Comparison of ENCODE assay signal across 1 cellular context in the genomic region with DNA sequence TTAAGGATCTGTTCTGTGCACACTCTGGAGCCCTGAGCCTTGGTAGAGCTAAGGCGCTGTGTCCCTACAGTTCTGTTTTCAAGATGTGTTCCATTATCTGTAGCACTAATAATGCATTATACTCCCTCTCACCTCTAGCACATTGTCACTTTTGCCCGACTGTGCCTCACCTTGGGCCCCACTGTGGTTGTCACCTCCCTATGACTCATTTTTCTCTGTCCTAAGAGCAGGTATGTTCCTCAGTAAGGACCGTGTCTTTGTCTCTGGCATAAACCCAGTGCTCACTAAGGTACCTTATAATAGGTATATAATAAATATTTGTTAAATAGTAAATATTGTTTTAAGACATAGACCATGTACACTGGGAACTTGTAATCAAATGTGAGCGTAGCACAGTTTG.
TF ChIP-seq lines count a peak whose summit lies in the region.

No MANE protein-coding gene starts in this region.

TF ChIP-seq in GM12878, 131 proteins besides CTCF, POLR2A, EP300 and RAD21 (continued from another document):
- TF ChIP-seq, protein P1, sequence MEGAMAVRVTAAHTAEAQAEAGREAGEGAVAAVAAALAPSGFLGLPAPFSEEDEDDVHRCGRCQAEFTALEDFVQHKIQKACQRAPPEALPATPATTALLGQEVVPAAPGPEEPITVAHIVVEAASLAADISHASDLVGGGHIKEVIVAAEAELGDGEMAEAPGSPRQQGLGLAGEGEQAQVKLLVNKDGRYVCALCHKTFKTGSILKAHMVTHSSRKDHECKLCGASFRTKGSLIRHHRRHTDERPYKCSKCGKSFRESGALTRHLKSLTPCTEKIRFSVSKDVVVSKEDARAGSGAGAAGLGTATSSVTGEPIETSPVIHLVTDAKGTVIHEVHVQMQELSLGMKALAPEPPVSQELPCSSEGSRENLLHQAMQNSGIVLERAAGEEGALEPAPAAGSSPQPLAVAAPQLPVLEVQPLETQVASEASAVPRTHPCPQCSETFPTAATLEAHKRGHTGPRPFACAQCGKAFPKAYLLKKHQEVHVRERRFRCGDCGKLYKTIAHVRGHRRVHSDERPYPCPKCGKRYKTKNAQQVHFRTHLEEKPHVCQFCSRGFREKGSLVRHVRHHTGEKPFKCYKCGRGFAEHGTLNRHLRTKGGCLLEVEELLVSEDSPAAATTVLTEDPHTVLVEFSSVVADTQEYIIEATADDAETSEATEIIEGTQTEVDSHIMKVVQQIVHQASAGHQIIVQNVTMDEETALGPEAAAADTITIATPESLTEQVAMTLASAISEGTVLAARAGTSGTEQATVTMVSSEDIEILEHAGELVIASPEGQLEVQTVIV (IDR thresholded peaks at IDR 0.05; ENCODE audit: borderline replicate concordance, partially characterized antibody): no peak
- TF ChIP-seq BRCA1 (IDR thresholded peaks at IDR 0.05; ENCODE audit: low read depth, low read length) (no peak), TAF1 (IDR thresholded peaks at IDR 0.05; ENCODE audit: borderline replicate concordance, low read depth, low read length) (no peak), NR2C2 (IDR thresholded peaks at IDR 0.05; ENCODE audit: borderline replicate concordance, control insufficient read depth, insufficient read length, low read depth) (no peak), HDGF (IDR thresholded peaks at IDR 0.05) (no peak), POU2F2 (IDR thresholded peaks at IDR 0.05; ENCODE audit: borderline replicate concordance, low read depth, low read length) (no peak), BACH1 (IDR thresholded peaks at IDR 0.05; ENCODE audit: borderline replicate concordance) (no peak)
- TF ChIP-seq, protein P2, sequence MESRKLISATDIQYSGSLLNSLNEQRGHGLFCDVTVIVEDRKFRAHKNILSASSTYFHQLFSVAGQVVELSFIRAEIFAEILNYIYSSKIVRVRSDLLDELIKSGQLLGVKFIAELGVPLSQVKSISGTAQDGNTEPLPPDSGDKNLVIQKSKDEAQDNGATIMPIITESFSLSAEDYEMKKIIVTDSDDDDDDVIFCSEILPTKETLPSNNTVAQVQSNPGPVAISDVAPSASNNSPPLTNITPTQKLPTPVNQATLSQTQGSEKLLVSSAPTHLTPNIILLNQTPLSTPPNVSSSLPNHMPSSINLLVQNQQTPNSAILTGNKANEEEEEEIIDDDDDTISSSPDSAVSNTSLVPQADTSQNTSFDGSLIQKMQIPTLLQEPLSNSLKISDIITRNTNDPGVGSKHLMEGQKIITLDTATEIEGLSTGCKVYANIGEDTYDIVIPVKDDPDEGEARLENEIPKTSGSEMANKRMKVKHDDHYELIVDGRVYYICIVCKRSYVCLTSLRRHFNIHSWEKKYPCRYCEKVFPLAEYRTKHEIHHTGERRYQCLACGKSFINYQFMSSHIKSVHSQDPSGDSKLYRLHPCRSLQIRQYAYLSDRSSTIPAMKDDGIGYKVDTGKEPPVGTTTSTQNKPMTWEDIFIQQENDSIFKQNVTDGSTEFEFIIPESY (IDR thresholded peaks at IDR 0.05): no peak
- TF ChIP-seq, protein P3, sequence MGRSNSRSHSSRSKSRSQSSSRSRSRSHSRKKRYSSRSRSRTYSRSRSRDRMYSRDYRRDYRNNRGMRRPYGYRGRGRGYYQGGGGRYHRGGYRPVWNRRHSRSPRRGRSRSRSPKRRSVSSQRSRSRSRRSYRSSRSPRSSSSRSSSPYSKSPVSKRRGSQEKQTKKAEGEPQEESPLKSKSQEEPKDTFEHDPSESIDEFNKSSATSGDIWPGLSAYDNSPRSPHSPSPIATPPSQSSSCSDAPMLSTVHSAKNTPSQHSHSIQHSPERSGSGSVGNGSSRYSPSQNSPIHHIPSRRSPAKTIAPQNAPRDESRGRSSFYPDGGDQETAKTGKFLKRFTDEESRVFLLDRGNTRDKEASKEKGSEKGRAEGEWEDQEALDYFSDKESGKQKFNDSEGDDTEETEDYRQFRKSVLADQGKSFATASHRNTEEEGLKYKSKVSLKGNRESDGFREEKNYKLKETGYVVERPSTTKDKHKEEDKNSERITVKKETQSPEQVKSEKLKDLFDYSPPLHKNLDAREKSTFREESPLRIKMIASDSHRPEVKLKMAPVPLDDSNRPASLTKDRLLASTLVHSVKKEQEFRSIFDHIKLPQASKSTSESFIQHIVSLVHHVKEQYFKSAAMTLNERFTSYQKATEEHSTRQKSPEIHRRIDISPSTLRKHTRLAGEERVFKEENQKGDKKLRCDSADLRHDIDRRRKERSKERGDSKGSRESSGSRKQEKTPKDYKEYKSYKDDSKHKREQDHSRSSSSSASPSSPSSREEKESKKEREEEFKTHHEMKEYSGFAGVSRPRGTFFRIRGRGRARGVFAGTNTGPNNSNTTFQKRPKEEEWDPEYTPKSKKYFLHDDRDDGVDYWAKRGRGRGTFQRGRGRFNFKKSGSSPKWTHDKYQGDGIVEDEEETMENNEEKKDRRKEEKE (IDR thresholded peaks at IDR 0.05): no peak
TF ChIP-seq in GM12878: peak in this region for 0.
